ENCODE assay signal across 8 cellular contexts in the genomic region with DNA sequence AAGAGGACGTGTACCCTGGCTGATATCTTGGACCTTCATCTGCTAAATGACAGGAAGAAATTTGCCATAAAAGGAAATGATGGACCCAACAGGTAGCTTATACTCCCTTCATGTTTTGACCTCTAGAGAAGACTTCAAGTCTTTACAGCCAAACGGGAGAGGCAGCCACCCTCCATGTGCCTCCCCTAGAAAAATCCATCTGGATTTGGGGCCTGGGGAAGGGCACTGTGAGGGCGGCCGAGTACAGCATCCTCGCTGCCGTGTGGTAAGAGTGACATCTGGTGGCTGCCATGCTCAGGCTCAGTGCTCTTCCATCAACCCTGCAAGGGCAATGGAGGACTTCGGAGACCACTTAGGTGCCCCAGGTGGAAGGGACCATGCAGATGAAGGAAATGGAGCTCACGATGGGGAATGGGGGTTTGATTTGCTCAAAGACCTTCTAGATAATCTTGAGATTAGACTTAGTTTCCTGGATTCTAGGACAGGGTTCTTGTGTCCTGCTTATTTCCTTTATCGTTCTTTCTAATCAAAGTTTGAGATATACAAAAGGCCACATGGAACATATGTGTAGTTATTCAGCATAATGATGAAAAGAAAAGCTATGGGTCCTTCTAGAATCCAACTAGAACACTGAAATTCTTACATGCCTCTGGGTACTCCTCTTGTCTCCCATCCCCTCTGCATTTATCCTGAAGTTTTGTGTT. TPM values are rescaled to one million over a fixed set of nuclear protein-coding genes. Genes with fewer than 3 reads are reported as not detected.
A peak's percentile ranks its signal among the peaks of the same experiment; 100 is the strongest.
DNase-seq lines count a peak whose midpoint lies in the region; ATAC-seq and TF ChIP-seq lines count a peak whose summit lies in the region.

No MANE protein-coding gene starts in this region.

- peak; percentile 31 to 40 for DNase-seq in AML-193 (lab: John Stamatoyannopoulos, UW)
- peak; percentile 37 for DNase-seq in GM19240 (ENCODE audit: insufficient read length, low spot score)
- DNase-seq in NCI-H226, result peak; percentile 45
- DNase-seq in activated CD8-positive, alpha-beta memory T cell treated with anti-CD3 and anti-CD28 coated beads, Interleukin-2, amount 50 U/mL, for 4 hours, result peak; percentile 17
- DNase-seq in fibroblast of villous mesenchyme (ENCODE audit: low read depth), result peak; percentile 50
- DNase-seq in nucleus accumbens (lab: John Stamatoyannopoulos, UW), result peak in 43 of 56 donors; percentile 1 to 52 (median 16)

- peak; percentile 87 for TF ChIP-seq CTCF in fibroblast of villous mesenchyme (IDR thresholded peaks at IDR 0.05; ENCODE audit: insufficient read depth, low read depth, low read length)

- ATAC-seq in GM19455 (IDR thresholded peaks at IDR 0.05; ENCODE audit: unreplicated experiment) (no peak), HG02885 (IDR thresholded peaks at IDR 0.05; ENCODE audit: poor library complexity, unreplicated experiment) (no peak)

- H3K4me3 ChIP-seq in fibroblast of villous mesenchyme (ENCODE audit: low read depth, low read length), result no peak overlapping the region

RNA-seq across cellular contexts. Expression of a gene that starts 44.4 kb away (rescaled TPM):
- total RNA-seq in fibroblast of villous mesenchyme, result not detected in 2 replicates
